22 cellular contexts compared by ENCODE assay signal in the genomic region with DNA sequence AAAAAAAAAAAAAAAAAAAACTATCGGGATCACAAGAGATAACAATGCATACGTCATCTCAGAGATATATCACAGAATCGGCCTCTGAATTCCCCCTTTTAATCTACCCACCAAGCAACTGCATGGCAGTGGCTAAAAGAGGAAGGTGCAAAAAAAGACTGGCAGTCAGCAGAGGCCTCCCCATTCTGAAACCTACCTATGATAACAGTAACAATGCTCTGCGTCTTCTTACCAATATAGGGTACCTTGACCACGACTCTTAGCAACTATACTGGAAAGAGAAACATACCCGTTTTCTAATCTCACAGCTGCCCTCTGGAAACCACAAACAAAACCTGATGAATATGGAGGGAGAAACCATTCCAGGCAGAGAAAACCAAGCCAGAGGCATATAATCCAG.
"Had no signal": no experiment of that assay in that cellular context is flagged by ENCODE, and none has a peak within 500 bp of the region (broad histone marks: within the 10 kb centered on the region; RNA-seq: fewer than 3 reads in every experiment).

No MANE protein-coding gene starts in this region.

- H3K27me3 ChIP-seq: hepatocyte, ovary, stomach, testis, thyroid gland, transverse colon, upper lobe of left lung had no signal

- H3K36me3 ChIP-seq: left ventricle myocardium inferior, ovary, stomach, thyroid gland, transverse colon, upper lobe of left lung had no signal

- H3K4me2 ChIP-seq: hepatocyte had no signal

- H3K4me1 ChIP-seq: left ventricle myocardium inferior, stomach, testis, thyroid gland, transverse colon, upper lobe of left lung had no signal

- H3K9me3 ChIP-seq: left ventricle myocardium inferior, mucosa of descending colon, ovary, stomach, testis, thyroid gland, transverse colon, upper lobe of left lung had no signal

- H3K79me2 ChIP-seq: hepatocyte had no signal

- ATAC-seq: mucosa of descending colon; naive thymus-derived CD4-positive, alpha-beta T cell; natural killer cell treated with Interleukin-12 subunit alpha and Interleukin-12 subunit beta and Interleukin-15 and Interleukin-18, amount 100 ng/mL, for 72 hours; right cardiac atrium; sciatic nerve; stimulated activated naive B cell treated with anti-CD40 and anti-IgM and Interleukin-4, amounts not matched to agents 10 μg/mL and 1 μg/mL and 100 μg/mL, for 72 hours; stimulated activated naive CD8-positive, alpha-beta T cell treated with anti-CD3 and anti-CD28 coated beads, Interleukin-15, Interleukin-2, amounts not matched to agents 100 U/mL and 50 U/mL, for 24 hours had no signal

- H3K4me3 ChIP-seq: hepatocyte, left ventricle myocardium inferior, mucosa of descending colon, ovary, skin epidermis, stomach, testis, thyroid gland, transverse colon, upper lobe of left lung had no signal

- H3K27ac ChIP-seq: hepatocyte, left ventricle myocardium inferior, ovary, skin epidermis, stomach, testis, thyroid gland, transverse colon, upper lobe of left lung had no signal

- H2AFZ ChIP-seq: hepatocyte had no signal

- DNase-seq: islet precursor cell; left ventricle myocardium inferior; midbrain; mucosa of descending colon; naive thymus-derived CD4-positive, alpha-beta T cell; ovary; right cardiac atrium; stimulated activated CD4-positive, alpha-beta T cell treated with anti-CD3 and anti-CD28 coated beads, Interleukin-12 subunit alpha, Interleukin-12 subunit beta, amount 100 ng/mL, for 4 hours; stimulated activated CD4-positive, alpha-beta T cell treated with anti-CD3 and anti-CD28 coated beads, Interleukin-15, amount 100 ng/mL, for 24 hours; stimulated activated CD4-positive, alpha-beta T cell treated with anti-CD3 and anti-CD28 coated beads, Interleukin-2, amount 100 ng/mL, for 24 hours; stimulated activated CD4-positive, alpha-beta T cell treated with anti-CD3 and anti-CD28 coated beads, Interleukin-4, amount 100 ng/mL, for 1 hour; stimulated activated naive B cell treated with anti-CD40 and anti-IgM and Interleukin-4, amounts not matched to agents 10 μg/mL and 1 μg/mL and 100 μg/mL, for 72 hours; stimulated activated naive CD8-positive, alpha-beta T cell treated with anti-CD3 and anti-CD28 coated beads, Interleukin-15, Interleukin-2, amounts not matched to agents 100 U/mL and 50 U/mL, for 24 hours; stomach; testis; thyroid gland; transverse colon; upper lobe of left lung had no signal
